In the genomic region with DNA sequence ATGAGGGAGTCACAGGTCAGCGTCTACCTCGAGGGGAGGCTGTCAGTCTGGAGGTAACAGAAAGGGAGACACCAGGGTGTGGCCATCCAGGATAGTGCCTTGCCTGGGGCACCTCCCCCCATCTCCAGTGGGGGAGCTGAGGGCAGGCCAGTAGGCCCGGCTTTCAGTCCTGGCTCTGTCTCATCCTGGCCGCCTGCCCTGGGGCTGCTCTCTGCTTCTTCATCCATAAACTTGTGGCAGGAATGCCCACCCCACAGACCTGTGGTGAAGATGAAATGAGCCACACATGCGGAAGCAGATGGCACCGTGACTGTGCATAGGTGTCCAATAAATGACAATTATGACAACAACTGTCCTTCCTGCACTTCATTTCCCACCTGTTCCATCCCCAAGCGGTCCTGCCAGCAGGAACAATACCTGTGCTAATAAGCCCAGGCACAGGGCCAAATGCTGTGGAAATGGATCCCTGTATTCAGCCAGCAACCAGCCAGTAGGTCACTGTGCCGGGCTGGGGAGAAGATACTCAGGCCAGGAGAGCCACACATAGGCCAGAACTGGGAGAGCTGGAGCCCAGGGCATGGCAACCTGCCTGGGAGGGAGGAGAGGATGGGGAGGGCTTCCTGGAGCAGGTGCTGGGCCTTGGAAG, we compare ENCODE assay signal across 23 cellular contexts. TPM values are rescaled to one million over a fixed set of nuclear protein-coding genes. Genes with fewer than 3 reads are reported as not detected.
DNase-seq lines count a peak whose midpoint lies in the region; ATAC-seq and TF ChIP-seq lines count a peak whose summit lies in the region.
"Had no signal": no experiment of that assay in that cellular context is flagged by ENCODE, and none has a peak within 500 bp of the region (broad histone marks: within the 10 kb centered on the region; RNA-seq: fewer than 3 reads in every experiment).

No MANE protein-coding gene starts in this region.

- H3K27me3 ChIP-seq in testis, result no peaks in the 10 kb centered on the region
- H3K27me3 ChIP-seq in vagina, result no peaks in the 10 kb centered on the region
- no peaks in the 10 kb centered on the region for H3K27me3 ChIP-seq in PC-3 (ENCODE audit: low read length)

- no peak overlapping the region for H3K4me2 ChIP-seq in PC-3 (ENCODE audit: low read length)

- H3K27ac ChIP-seq in testis, result no peak overlapping the region
- H3K27ac ChIP-seq in vagina, result no peak overlapping the region
- H3K27ac ChIP-seq in PC-3 (ENCODE audit: low read length), result no peak overlapping the region
- H3K27ac ChIP-seq: parathyroid adenoma had no signal

- H3K9me3 ChIP-seq in testis (no peaks in the 10 kb centered on the region), vagina (no peaks in the 10 kb centered on the region), PC-3 (ENCODE audit: low read length) (no peaks in the 10 kb centered on the region)

- no peaks in the 10 kb centered on the region for H3K79me2 ChIP-seq in PC-3 (ENCODE audit: low read length)
- H3K79me2 ChIP-seq: parathyroid adenoma had no signal

- intact Hi-C loops in testis (cut with DNase I; ENCODE audit: low total_unique reads), result no loop called here
- intact Hi-C loops in vagina (cut with DNase I), result no loop called here
- intact Hi-C loops in PC-3 (cut with micrococcal nuclease), result no loop called here

- DNase-seq in NCI-H2171 treated with DMSO at 0.1 percent for 48 hours (lab: John Stamatoyannopoulos, UW) (peak; percentile 18), NCI-H2171 (lab: John Stamatoyannopoulos, UW) (no peak), NCI-H2081 treated with DMSO at 0.1 percent for 48 hours (lab: John Stamatoyannopoulos, UW) (peak; percentile 35), SHP77 (lab: John Stamatoyannopoulos, UW) (peak; percentile 78 to 86), testis (no peak), vagina (ENCODE audit: extremely low spot score in 2 of 2) (no peak), SW 1271 (lab: John Stamatoyannopoulos, UW) (no peak), PC-3 (no peak)
- DNase-seq: activated CD4-positive, alpha-beta T cell treated with anti-CD3 and anti-CD28 coated beads, Interleukin-2, amount 50 U/mL, for 1 hour; amygdala; central memory CD4-positive, alpha-beta T cell; erythroblast; foreskin melanocyte; H9; mesendoderm; natural killer cell; stimulated activated CD4-positive, alpha-beta T cell treated with anti-CD3 and anti-CD28 coated beads, Interleukin-2, amount 100 ng/mL, for 24 hours; stimulated activated naive CD4-positive, alpha-beta T cell treated with Interleukin-2 at 50 U/mL for 16 hours had no signal

- POLR2A ChIA-PET in PC-3 (lab: Charles Lee; ENCODE audit: unreplicated experiment), result no interaction called here

- H3K9me2 ChIP-seq in PC-3 (replicated peaks; ENCODE audit: low read length), result no peaks in the 10 kb centered on the region

- TF ChIP-seq CTCF in testis (IDR thresholded peaks at IDR 0.05) (no peak), vagina (IDR thresholded peaks at IDR 0.05) (no peak), PC-3 (conservative IDR thresholded peaks at IDR 0.05; ENCODE audit: low read depth, low read length) (no peak)

- TF ChIP-seq POLR2A in testis (IDR thresholded peaks at IDR 0.05) (no peak), vagina (IDR thresholded peaks at IDR 0.05) (no peak)

- 73 to 96% methylated on average over 5 to 8 of the region's 8 CpGs for WGBS in testis, 2 donors

- H3K4me1 ChIP-seq in testis (no peaks in the 10 kb centered on the region), vagina (no peaks in the 10 kb centered on the region), PC-3 (ENCODE audit: insufficient read depth, low read length) (no peaks in the 10 kb centered on the region)
- H3K4me1 ChIP-seq: parathyroid adenoma had no signal

- no peaks in the 10 kb centered on the region for H4K20me1 ChIP-seq in PC-3 (ENCODE audit: low read length)

- no peaks in the 10 kb centered on the region for H3F3A ChIP-seq in PC-3 (ENCODE audit: low read length, unreplicated experiment)

- no TSS peak for BruUV-seq in PC-3 (replicated peaks; lab: Mats Ljungman, UMichigan)

- no peak overlapping the region for H2AFZ ChIP-seq in PC-3 (ENCODE audit: low read length)
- H2AFZ ChIP-seq: parathyroid adenoma had no signal

- H3K36me3 ChIP-seq in testis (ENCODE audit: low read depth, missing control alignments), result no peaks in the 10 kb centered on the region
- H3K36me3 ChIP-seq in vagina, result no peaks in the 10 kb centered on the region
- H3K36me3 ChIP-seq in PC-3 (ENCODE audit: low read depth, low read length), result no peaks in the 10 kb centered on the region

- no peak for ATAC-seq in PC-3
- ATAC-seq: GM12878, natural killer cell, Right ventricle myocardium inferior had no signal

- CTCF ChIA-PET in PC-3 (lab: Charles Lee), result no interaction called here

- H3K9ac ChIP-seq in PC-3 (ENCODE audit: low read length), result no peak overlapping the region
- H3K9ac ChIP-seq: parathyroid adenoma had no signal

- H3K4me3 ChIP-seq in testis, result no peak overlapping the region
- H3K4me3 ChIP-seq in vagina, result no peak overlapping the region
- no peak overlapping the region for H3K4me3 ChIP-seq in PC-3 (ENCODE audit: low read length)
- H3K4me3 ChIP-seq: GM12878 had no signal

RNA-seq across cellular contexts. Expression of a gene that starts 30.2 kb away (rescaled TPM):
- total RNA-seq in testis, result 10 to 100 TPM; 15.4 to 31.2 TPM
- 11.3 TPM for polyA plus RNA-seq in testis (ENCODE audit: insufficient read depth, low read depth, low replicate concordance)
- total RNA-seq in vagina, result 12.3 TPM
- total RNA-seq in PC-3 (2014; rRNA removed), result not detected in 2 replicates
- total RNA-seq: GM12878 had no signal

RNA-seq across cellular contexts. Expression of a gene that starts 43.1 kb away (rescaled TPM):
- total RNA-seq in testis (1 to 10 TPM; 1.4 to 1.5 TPM), vagina (not detected), PC-3 (2014; rRNA removed) (0.22 and 1.1 TPM in 2 replicates)
- polyA plus RNA-seq in testis (ENCODE audit: insufficient read depth, low read depth, low replicate concordance), result 1.0 TPM
- total RNA-seq: A172, NCI-H460 had no signal

RNA-seq across cellular contexts. Expression of a gene that starts 49.3 kb away (rescaled TPM):
- total RNA-seq in testis, result 10 to 100 TPM; 13.1 to 16.6 TPM
- 10.4 TPM for polyA plus RNA-seq in testis (ENCODE audit: insufficient read depth, low read depth, low replicate concordance)
- 14.2 TPM for total RNA-seq in vagina
- total RNA-seq in PC-3 (2014; rRNA removed), result 24.7 and 30.9 TPM in 2 replicates

Comparison
In these comparisons a context has a peak if more than half of its experiments do, and no peak if none do; other contexts are left out.
1. DNase-seq: peak in NCI-H2171 treated with DMSO at 0.1 percent for 48 hours (single experiment), NCI-H2081 treated with DMSO at 0.1 percent for 48 hours (single experiment) and SHP77 (2 of 2); none in NCI-H2171 (single experiment), testis (single experiment), vagina (0 of 2), SW 1271 (0 of 2) and PC-3 (single experiment).
2. RNA of a gene that starts 30.2 kb away (total RNA-seq): 15.4 to 31.2 TPM in testis and 12.3 TPM in vagina (single experiment); not detected in PC-3; every median in the first group is over 10 times any median in the second.